In genomic region chr21:41816583-41817165, GRCh38 we compare ENCODE assay signal across 8 cellular contexts. TPM values are rescaled to one million over a fixed set of nuclear protein-coding genes. Genes with fewer than 3 reads are reported as not detected.
DNase-seq lines count a peak whose midpoint lies in the region; ATAC-seq lines count a peak whose summit lies in the region.

No MANE protein-coding gene starts in this region.

- H3K4me3 ChIP-seq in GM23248 = no peak overlapping the region
- H3K4me3 ChIP-seq in mesenchymal stem cell (ENCODE audit: insufficient read depth in 1 of 2, low read depth in 1 of 2, low read length in 2 of 2) = peak overlapping the region in 1 of 2 experiments; percentile 12

- H3K27ac Mint-ChIP-seq in activated CD4-positive, alpha-beta memory T cell treated with anti-CD3 and anti-CD28 coated beads, Interleukin-2, amount 10 ng/mL, durations not matched to agents 7 days and 5 days = no peak overlapping the region

- in situ Hi-C loops in GM23248 (cut with MboI) = loop anchor here (25.0 kb wide), 1 partner anchor 529 kb away; no protein-coding TSS in a partner anchor

- no peak overlapping the region for H3K4ac ChIP-seq in mesenchymal stem cell (ENCODE audit: low read depth in 1 of 2, low read length in 2 of 2)

- H3K4me3 Mint-ChIP-seq in activated CD4-positive, alpha-beta memory T cell treated with anti-CD3 and anti-CD28 coated beads, Interleukin-2, amount 10 ng/mL, durations not matched to agents 7 days and 5 days = no peak overlapping the region

- H3K14ac ChIP-seq in mesenchymal stem cell (ENCODE audit: low read length in 2 of 2) = no peak overlapping the region

- peaks cover 12% of the 10 kb centered on the region; the same call in 1 of the 2 replicates for H3F3A ChIP-seq in GM23248 (ENCODE audit: insufficient read depth)

- no peaks in the 10 kb centered on the region for H4K20me1 ChIP-seq in GM23248 (ENCODE audit: insufficient read depth)

- POLR2A ChIA-PET in activated CD4-positive, alpha-beta memory T cell treated with anti-CD3 and anti-CD28 coated beads, Interleukin-2, amount 10 ng/mL, durations not matched to agents 7 days and 5 days (lab: Charles Lee) = interaction anchor here (1.1 kb wide), 1 partner anchor 192 kb away, joined by 3 read pairs; no protein-coding TSS in a partner anchor

- H3K36me3 ChIP-seq in GM23248 (ENCODE audit: low read depth) (no peaks in the 10 kb centered on the region), mesenchymal stem cell (ENCODE audit: control insufficient read depth in 1 of 2, insufficient read depth in 2 of 2, low read depth in 1 of 2, low read length in 2 of 2) (peaks cover 33 to 59% of the 10 kb centered on the region in 2 experiments)

- H4K8ac ChIP-seq in mesenchymal stem cell (ENCODE audit: low read length) = peak overlapping the region; percentile 66

- WGBS in GM23248 (ENCODE audit: low coverage in 1 of 2, low lambda C conversion rate in 2 of 2, missing lambda C conversion rate in 2 of 2), 2 experiments = 13 to 17% methylated on average over 12 of the region's 12 CpGs
- 43% methylated on average over 12 of the region's 12 CpGs for WGBS in mesenchymal stem cell

- H3K23ac ChIP-seq in mesenchymal stem cell (ENCODE audit: low read length in 2 of 2) = no peak overlapping the region

- no peak overlapping the region for H2BK120ac ChIP-seq in mesenchymal stem cell (ENCODE audit: low read depth, low read length)

- H2AFZ ChIP-seq in GM23248 (peak overlapping the region; percentile 55), mesenchymal stem cell (ENCODE audit: low read depth, low read length) (no peak overlapping the region)

- peak overlapping the region; percentile 21; the same call in 1 of the 2 replicates for H3K9ac ChIP-seq in GM23248
- peak overlapping the region; percentile 37 for H3K9ac ChIP-seq in mesenchymal stem cell (ENCODE audit: low read length)

- H3K4me2 ChIP-seq in GM23248 (ENCODE audit: unreplicated experiment) = no peak overlapping the region
- no peak overlapping the region for H3K4me2 ChIP-seq in mesenchymal stem cell (ENCODE audit: low read length, poor library complexity, severe bottlenecking)

- H3K79me1 ChIP-seq in mesenchymal stem cell (replicated peaks; ENCODE audit: low read length, poor library complexity, severe bottlenecking) = no peaks in the 10 kb centered on the region

- H3K4me1 Mint-ChIP-seq in activated CD4-positive, alpha-beta memory T cell treated with anti-CD3 and anti-CD28 coated beads, Interleukin-2, amount 10 ng/mL, durations not matched to agents 7 days and 5 days = no peaks in the 10 kb centered on the region

- no peak overlapping the region for H3K18ac ChIP-seq in mesenchymal stem cell (ENCODE audit: low read depth in 1 of 2, low read length in 2 of 2)

- no peaks in the 10 kb centered on the region for H3K9me3 Mint-ChIP-seq in activated CD4-positive, alpha-beta memory T cell treated with anti-CD3 and anti-CD28 coated beads, Interleukin-2, amount 10 ng/mL, durations not matched to agents 7 days and 5 days

- H3K27me3 ChIP-seq in GM23248 (replicated peaks; ENCODE audit: insufficient read depth) (no peaks in the 10 kb centered on the region), mesenchymal stem cell (ENCODE audit: control insufficient read depth in 1 of 2, insufficient read depth in 1 of 2, low read length in 2 of 2) (no peaks in the 10 kb centered on the region)

- H4K91ac ChIP-seq in mesenchymal stem cell (ENCODE audit: low read length) = no peak overlapping the region

- no peaks in the 10 kb centered on the region for H3K79me2 ChIP-seq in GM23248 (ENCODE audit: insufficient read depth)

- peaks cover 5% of the 10 kb centered on the region for H3K4me1 ChIP-seq in GM23248 (ENCODE audit: insufficient read depth)
- peaks cover 5% of the 10 kb centered on the region for H3K4me1 ChIP-seq in mesenchymal stem cell (ENCODE audit: control insufficient read depth, insufficient read depth, low read depth, low read length)

- H2BK15ac ChIP-seq in mesenchymal stem cell (ENCODE audit: low read depth, poor library complexity, severe bottlenecking) = no peak overlapping the region

- DNase-seq in COLO668 (lab: John Stamatoyannopoulos, UW; ENCODE audit: unreplicated experiment) (peak; percentile 71), GM23248 (peak; percentile 73), NCI-H510A (lab: John Stamatoyannopoulos, UW) (peak; percentile 34), mesenchymal stem cell (peak; percentile 58)
- peak; percentile 55 for DNase-seq in activated CD4-positive, alpha-beta memory T cell treated with anti-CD3 and anti-CD28 coated beads, Interleukin-2, amount 10 ng/mL, durations not matched to agents 7 days and 5 days
- peak; percentile 38 for DNase-seq in effector CD8-positive, alpha-beta T cell (lab: John Stamatoyannopoulos, UW)
- DNase-seq in stimulated activated CD8-positive, alpha-beta memory T cell treated with anti-CD3 and anti-CD28 coated beads, Interleukin-15, amount 100 ng/mL, for 48 hours (ENCODE audit: low read depth in 2 of 2) = peak; percentile 23 to 26

- no peak overlapping the region for H2AK5ac ChIP-seq in mesenchymal stem cell (ENCODE audit: low read length, severe bottlenecking)

- H3K27ac ChIP-seq in GM23248 (peak overlapping the region; percentile 49), mesenchymal stem cell (ENCODE audit: low read length, poor library complexity, severe bottlenecking) (no peak overlapping the region)

- ATAC-seq in HG03139 (IDR thresholded peaks at IDR 0.05; ENCODE audit: unreplicated experiment) = no peak

- H3K9me3 ChIP-seq in GM23248 (ENCODE audit: low read depth) = no peaks in the 10 kb centered on the region
- no peaks in the 10 kb centered on the region for H3K9me3 ChIP-seq in mesenchymal stem cell (ENCODE audit: control insufficient read depth, low read length)

- H3K36me3 Mint-ChIP-seq in activated CD4-positive, alpha-beta memory T cell treated with anti-CD3 and anti-CD28 coated beads, Interleukin-2, amount 10 ng/mL, durations not matched to agents 7 days and 5 days (ENCODE audit: low read depth) = peaks cover 3% of the 10 kb centered on the region

- H2BK12ac ChIP-seq in mesenchymal stem cell (ENCODE audit: low read length in 2 of 2) = no peak overlapping the region

- no peaks in the 10 kb centered on the region for H3K9me2 ChIP-seq in GM23248 (ENCODE audit: insufficient read depth)

- no peaks in the 10 kb centered on the region for H3K27me3 Mint-ChIP-seq in activated CD4-positive, alpha-beta memory T cell treated with anti-CD3 and anti-CD28 coated beads, Interleukin-2, amount 10 ng/mL, durations not matched to agents 7 days and 5 days

- H2BK5ac ChIP-seq in mesenchymal stem cell (ENCODE audit: low read depth, low read length, poor library complexity, severe bottlenecking) = no peak overlapping the region

- CTCF ChIA-PET in activated CD4-positive, alpha-beta memory T cell treated with anti-CD3 and anti-CD28 coated beads, Interleukin-2, amount 10 ng/mL, durations not matched to agents 7 days and 5 days (lab: Charles Lee) = interaction anchor here (0.6 to 2.4 kb wide), 29 partner anchors 9 to 536 kb away, joined by 3 to 33 read pairs (median 3); no protein-coding TSS in a partner anchor

RNA-seq across cellular contexts. Expression of gene RIPK4, which starts 49.8 kb away (rescaled TPM):
- total RNA-seq in GM23248 (2014; rRNA removed; shearing (Covaris generic)) = 0.54 and 1.0 TPM in 2 replicates
- 0.43 and 0.46 TPM in 2 replicates for polyA plus RNA-seq in GM23248 (2016; fragmentation: Nextera tagmentation; extraction: Ambion mirVana)
- not detected for total RNA-seq in activated CD4-positive, alpha-beta memory T cell treated with anti-CD3 and anti-CD28 coated beads, Interleukin-2, amount 10 ng/mL, durations not matched to agents 7 days and 5 days
- not detected for polyA plus RNA-seq in mesenchymal stem cell (2013, experiment 1 of 2)
- polyA plus RNA-seq in mesenchymal stem cell (2013, experiment 2 of 2) = not detected
